ENCODE assay signal across 8 cellular contexts in the genomic region with DNA sequence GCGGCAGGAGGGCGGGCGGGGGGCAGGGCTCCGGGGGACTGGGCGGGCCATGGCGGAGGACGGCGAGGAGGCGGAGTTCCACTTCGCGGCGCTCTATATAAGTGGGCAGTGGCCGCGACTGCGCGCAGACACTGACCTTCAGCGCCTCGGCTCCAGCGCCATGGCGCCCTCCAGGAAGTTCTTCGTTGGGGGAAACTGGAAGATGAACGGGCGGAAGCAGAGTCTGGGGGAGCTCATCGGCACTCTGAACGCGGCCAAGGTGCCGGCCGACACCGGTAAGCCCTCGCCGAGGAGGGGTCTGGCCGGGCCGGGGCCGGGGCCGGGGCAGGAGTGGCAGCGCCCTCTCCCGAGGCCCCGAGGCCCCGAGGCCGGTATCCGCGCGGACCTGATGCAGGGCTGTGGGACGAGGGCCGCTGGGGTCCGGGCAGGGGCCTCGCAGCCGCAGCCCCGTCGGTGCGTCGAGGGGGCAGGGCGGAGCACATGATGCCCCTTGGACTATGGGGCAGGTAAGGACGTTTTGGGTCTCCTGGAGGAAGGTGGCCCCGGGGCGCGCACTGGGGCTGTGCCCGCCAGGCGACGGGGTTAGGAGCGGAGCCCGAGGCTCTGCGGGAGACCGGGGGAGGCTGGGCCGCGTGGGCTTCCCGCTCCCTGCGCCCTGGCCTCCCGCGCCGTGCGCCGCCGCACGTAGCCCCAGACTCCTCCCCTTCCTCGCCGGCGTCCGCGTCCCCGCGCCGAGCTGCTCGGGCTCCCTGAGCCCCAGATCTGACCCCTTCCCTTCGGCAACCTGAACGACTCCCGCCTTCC. TPM values are rescaled to one million over a fixed set of nuclear protein-coding genes. Genes with fewer than 3 reads are reported as not detected.
DNase-seq lines count a peak whose midpoint lies in the region; ATAC-seq and TF ChIP-seq lines count a peak whose summit lies in the region.

A gene (plus strand): TSS at position 125 of the 804 bp plus-strand sequence. CDS start 36 bp downstream, at position 161.

- peak within 1 kb of the TSS; percentile 39 for H2AFZ ChIP-seq in ACC112 (ENCODE audit: low read length, unreplicated experiment)

- TF ChIP-seq RAD21 in liver (IDR thresholded peaks at IDR 0.05): no peak

- no peak for TF ChIP-seq CTCF in liver (IDR thresholded peaks at IDR 0.05; ENCODE audit: low read depth, low read length, missing input control)

- H3K4me3 ChIP-seq in ACC112 (ENCODE audit: low read depth, low read length) (peak within 1 kb of the TSS; percentile 89), liver (ENCODE audit: low read depth in 1 of 3, low read length in 3 of 3) (peak within 1 kb of the TSS; percentile 81 to 95 (median 91))

- H3K4me1 ChIP-seq in ACC112 (ENCODE audit: control insufficient read depth, insufficient read depth, low read length, unreplicated experiment) (peaks cover 38% of the 10 kb centered on the region), liver (ENCODE audit: control insufficient read depth in 4 of 4, insufficient read depth in 4 of 4, low read length in 3 of 4) (peaks cover 3 to 45% (median 40%) of the 10 kb centered on the region in 4 donors)

- ATAC-seq in GM18867 (IDR thresholded peaks at IDR 0.05; ENCODE audit: unreplicated experiment): peak; percentile 60
- peak; percentile 47 for ATAC-seq in HG03095 (IDR thresholded peaks at IDR 0.05; ENCODE audit: unreplicated experiment)

- no peaks in the 10 kb centered on the region for H3K9me3 ChIP-seq in liver (ENCODE audit: control insufficient read depth in 4 of 4, low read length in 3 of 4)

- peak within 1 kb of the TSS; percentile 66 to 81 for H3K9ac ChIP-seq in liver (ENCODE audit: low read depth in 1 of 2, low read length in 2 of 2)

- peaks cover 31% of the 10 kb centered on the region for H3K79me2 ChIP-seq in ACC112 (ENCODE audit: control insufficient read depth, insufficient read depth, low read length, unreplicated experiment)

- H3K27me3 ChIP-seq in ACC112 (ENCODE audit: insufficient read depth, low read length) (no peaks in the 10 kb centered on the region), liver (ENCODE audit: control insufficient read depth in 4 of 4, insufficient read depth in 4 of 4, low read length in 3 of 4) (no peaks in the 10 kb centered on the region)

- DNase-seq in NCI-H446 treated with DMSO at 0.1 percent for 48 hours (lab: John Stamatoyannopoulos, UW): peak; percentile 68
- peak; percentile 71 to 73 for DNase-seq in activated CD4-positive, alpha-beta T cell treated with anti-CD3 and anti-CD28 coated beads, Interleukin-2, amount 50 U/mL, for 4 hours
- DNase-seq in dermis microvascular lymphatic vessel endothelial cell (ENCODE audit: low read depth in 2 of 2): peak; percentile 55 to 84
- peak; percentile 81 for DNase-seq in stimulated activated CD4-positive, alpha-beta T cell treated with anti-CD3 and anti-CD28 coated beads, Interleukin-4, amount 100 ng/mL, for 1 hour

- peaks cover 12% of the 10 kb centered on the region; the same call in 1 of the 2 replicates for H3K36me3 ChIP-seq in ACC112 (ENCODE audit: insufficient read depth, low read length)
- H3K36me3 ChIP-seq in liver (ENCODE audit: control insufficient read depth in 4 of 4, insufficient read depth in 3 of 4, low read depth in 1 of 4, low read length in 3 of 4): peaks cover 4 to 35% (median 15%) of the 10 kb centered on the region in 4 donors

- WGBS in liver: under 1% methylated on average over 87 of the region's 87 CpGs

- H3K27ac ChIP-seq in ACC112 (ENCODE audit: low read depth, low read length) (peak within 1 kb of the TSS; percentile 83), liver (ENCODE audit: low read depth in 1 of 2, low read length in 2 of 2) (peak within 1 kb of the TSS; percentile 96 to 99)

TF ChIP-seq in liver, 16 proteins besides CTCF, POLR2A, EP300 and RAD21:
- TF ChIP-seq FOXA1 (IDR thresholded peaks at IDR 0.05) (no peak), YY1 (IDR thresholded peaks at IDR 0.05) (peak; percentile 93), SP1 (IDR thresholded peaks at IDR 0.05) (peak; percentile 4), EGR1 (IDR thresholded peaks at IDR 0.05; ENCODE audit: low read depth in 2 of 2) (no peak), TAF1 (conservative IDR thresholded peaks at IDR 0.05) (peak; percentile 94), HNF4A (conservative IDR thresholded peaks at IDR 0.05) (peak; percentile 17 to 29), NR2F2 (IDR thresholded peaks at IDR 0.05) (no peak)
- TF ChIP-seq, protein P1, sequence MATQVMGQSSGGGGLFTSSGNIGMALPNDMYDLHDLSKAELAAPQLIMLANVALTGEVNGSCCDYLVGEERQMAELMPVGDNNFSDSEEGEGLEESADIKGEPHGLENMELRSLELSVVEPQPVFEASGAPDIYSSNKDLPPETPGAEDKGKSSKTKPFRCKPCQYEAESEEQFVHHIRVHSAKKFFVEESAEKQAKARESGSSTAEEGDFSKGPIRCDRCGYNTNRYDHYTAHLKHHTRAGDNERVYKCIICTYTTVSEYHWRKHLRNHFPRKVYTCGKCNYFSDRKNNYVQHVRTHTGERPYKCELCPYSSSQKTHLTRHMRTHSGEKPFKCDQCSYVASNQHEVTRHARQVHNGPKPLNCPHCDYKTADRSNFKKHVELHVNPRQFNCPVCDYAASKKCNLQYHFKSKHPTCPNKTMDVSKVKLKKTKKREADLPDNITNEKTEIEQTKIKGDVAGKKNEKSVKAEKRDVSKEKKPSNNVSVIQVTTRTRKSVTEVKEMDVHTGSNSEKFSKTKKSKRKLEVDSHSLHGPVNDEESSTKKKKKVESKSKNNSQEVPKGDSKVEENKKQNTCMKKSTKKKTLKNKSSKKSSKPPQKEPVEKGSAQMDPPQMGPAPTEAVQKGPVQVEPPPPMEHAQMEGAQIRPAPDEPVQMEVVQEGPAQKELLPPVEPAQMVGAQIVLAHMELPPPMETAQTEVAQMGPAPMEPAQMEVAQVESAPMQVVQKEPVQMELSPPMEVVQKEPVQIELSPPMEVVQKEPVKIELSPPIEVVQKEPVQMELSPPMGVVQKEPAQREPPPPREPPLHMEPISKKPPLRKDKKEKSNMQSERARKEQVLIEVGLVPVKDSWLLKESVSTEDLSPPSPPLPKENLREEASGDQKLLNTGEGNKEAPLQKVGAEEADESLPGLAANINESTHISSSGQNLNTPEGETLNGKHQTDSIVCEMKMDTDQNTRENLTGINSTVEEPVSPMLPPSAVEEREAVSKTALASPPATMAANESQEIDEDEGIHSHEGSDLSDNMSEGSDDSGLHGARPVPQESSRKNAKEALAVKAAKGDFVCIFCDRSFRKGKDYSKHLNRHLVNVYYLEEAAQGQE (IDR thresholded peaks at IDR 0.05): peak; percentile 92

RNA-seq across cellular contexts. Expression of the gene that starts here (rescaled TPM):
- 778 and 977 TPM in 2 replicates for total RNA-seq in dermis microvascular lymphatic vessel endothelial cell
- total RNA-seq in liver: 100 to 1,000 TPM; 190 to 252 TPM
- polyA plus RNA-seq in liver: 100 to 1,000 TPM; 540 to 547 TPM

Comparison
In these comparisons a context has a peak if more than half of its experiments do, and no peak if none do; other contexts are left out.
1. Peak in every context shown above with its lines: DNase-seq, ATAC-seq, H3K4me3 ChIP-seq and H3K27ac ChIP-seq.